Comparison of ENCODE assay signal across 18 cellular contexts in genomic region chr21:38922474-38922873, GRCh38.
"Had no signal": no experiment of that assay in that cellular context is flagged by ENCODE, and none has a peak within 500 bp of the region (broad histone marks: within the 10 kb centered on the region; RNA-seq: fewer than 3 reads in every experiment).

No MANE protein-coding gene starts in this region.

- H3K36me3 ChIP-seq: heart left ventricle, neutrophil, thoracic aorta had no signal

- H3K4me3 ChIP-seq: heart left ventricle, skin epidermis, thoracic aorta had no signal

- H3K27ac ChIP-seq: neutrophil had no signal

- DNase-seq: effector CD4-positive, alpha-beta T cell; endodermal cell; erythroblast; heart left ventricle; hypothalamus; kidney glomerular epithelial cell; mesendoderm; naive thymus-derived CD4-positive, alpha-beta T cell; stimulated activated CD4-positive, alpha-beta T cell treated with anti-CD3 and anti-CD28 coated beads, Interleukin-2, amount 100 ng/mL, for 24 hours; stimulated activated CD4-positive, alpha-beta T cell treated with anti-CD3 and anti-CD28 coated beads, Interleukin-4, amount 100 ng/mL, for 4 hours; stimulated activated naive B cell treated with anti-CD40 and anti-IgM and Interleukin-4, amounts not matched to agents 10 μg/mL and 1 μg/mL and 100 μg/mL, for 72 hours; stimulated activated naive CD8-positive, alpha-beta T cell treated with anti-CD3 and anti-CD28 coated beads, Interleukin-15, amount 100 ng/mL, for 72 hours; substantia nigra; trophoblast cell had no signal

- H3K27me3 ChIP-seq: heart left ventricle, neutrophil had no signal

- ATAC-seq: heart left ventricle; naive thymus-derived CD4-positive, alpha-beta T cell; sciatic nerve; stimulated activated naive B cell treated with anti-CD40 and anti-IgM and Interleukin-4, amounts not matched to agents 10 μg/mL and 1 μg/mL and 100 μg/mL, for 72 hours; stimulated activated naive CD8-positive, alpha-beta T cell treated with anti-CD3 and anti-CD28 coated beads, Interleukin-15, amount 100 ng/mL, for 72 hours had no signal

- H3K9me3 ChIP-seq: heart left ventricle, neutrophil, thoracic aorta had no signal
